20 cellular contexts compared by ENCODE assay signal in the genomic region with DNA sequence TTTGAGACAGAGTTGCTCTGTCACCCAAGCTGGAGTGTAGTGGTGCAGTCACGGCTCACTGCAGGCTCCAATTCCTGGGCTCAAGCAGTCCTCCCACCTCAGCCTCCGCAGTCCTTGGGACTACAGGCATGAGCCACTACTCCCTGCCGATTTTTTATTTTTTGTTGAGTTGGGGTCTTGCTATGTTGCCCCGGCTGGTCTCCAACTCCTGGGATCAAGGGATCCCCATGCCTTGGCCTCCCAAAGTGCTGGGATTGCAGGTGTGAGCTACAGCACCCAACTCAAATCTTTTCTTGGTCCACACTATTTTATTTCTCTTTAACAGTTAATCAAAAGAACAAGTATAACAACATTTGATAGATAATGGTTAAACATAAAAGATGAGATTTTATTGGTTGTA. TPM values are rescaled to one million over a fixed set of nuclear protein-coding genes. Genes with fewer than 3 reads are reported as not detected.
DNase-seq lines count a peak whose midpoint lies in the region; ATAC-seq, FAIRE-seq and TF ChIP-seq lines count a peak whose summit lies in the region.
"Had no signal": no experiment of that assay in that cellular context is flagged by ENCODE, and none has a peak within 500 bp of the region (broad histone marks: within the 10 kb centered on the region; RNA-seq: fewer than 3 reads in every experiment).

No MANE protein-coding gene starts in this region.

- no peaks in the 10 kb centered on the region for H3K27me3 ChIP-seq in osteoblast (ENCODE audit: insufficient read depth, low read length)
- H3K27me3 ChIP-seq: BLaER1 had no signal

- H3K79me2 ChIP-seq in osteoblast (ENCODE audit: insufficient read depth, low read length): no peaks in the 10 kb centered on the region

- no peaks in the 10 kb centered on the region for H3K4me1 ChIP-seq in HEK293 (ENCODE audit: control insufficient read depth, insufficient read depth, low read length)
- no peaks in the 10 kb centered on the region for H3K4me1 ChIP-seq in kidney (ENCODE audit: control insufficient read depth in 1 of 2, insufficient read depth in 1 of 2, low read depth in 1 of 2, low read length in 2 of 2)
- no peaks in the 10 kb centered on the region for H3K4me1 ChIP-seq in osteoblast (ENCODE audit: insufficient read depth, low read length)
- H3K4me1 ChIP-seq: Caco-2 had no signal

- H3K4me2 ChIP-seq in osteoblast (ENCODE audit: insufficient read depth, low read length): no peak overlapping the region
- H3K4me2 ChIP-seq: BLaER1, GM23338 had no signal

- H3K36me3 ChIP-seq in HEK293 (ENCODE audit: control insufficient read depth in 2 of 2, insufficient read depth in 1 of 2, low read length in 2 of 2) (peaks cover 76 to 99% of the 10 kb centered on the region in 2 experiments), kidney (ENCODE audit: control insufficient read depth in 1 of 2, insufficient read depth in 2 of 2, low read length in 2 of 2) (no peaks in the 10 kb centered on the region), osteoblast (ENCODE audit: insufficient read depth, low read length) (peaks cover 35% of the 10 kb centered on the region)

- H3K4me3 ChIP-seq in HEK293 (ENCODE audit: low read depth, low read length) (no peak overlapping the region), kidney (ENCODE audit: low read length in 2 of 2) (no peak overlapping the region), osteoblast (ENCODE audit: insufficient read depth, low read length) (no peak overlapping the region)
- H3K4me3 ChIP-seq: BLaER1, GM12878, GM23338 had no signal

- POLR2A ChIA-PET in HEK293 (lab: Yijun Ruan, JAX): interaction anchor here (0.5 to 1.7 kb wide), 2 partner anchors 25 to 573 kb away, joined by 3 to 8 read pairs; no protein-coding TSS in a partner anchor
- POLR2A ChIA-PET in WTC11 (lab: Charles Lee): no interaction called here

- H3K27me3 Mint-ChIP-seq in WTC11 (ENCODE audit: low read depth): no peaks in the 10 kb centered on the region
- H3K27me3 Mint-ChIP-seq: B cell; CD4-positive, CD25-positive, alpha-beta regulatory T cell had no signal

- no peaks in the 10 kb centered on the region for H3K9me3 Mint-ChIP-seq in WTC11
- H3K9me3 Mint-ChIP-seq: CD4-positive, CD25-positive, alpha-beta regulatory T cell; CD8-positive, alpha-beta T cell; GM23338; H9 had no signal

- TF ChIP-seq CTCF in HEK293 (tag by site-specific recombination; IDR thresholded peaks at IDR 0.05): no peak
- no peak for TF ChIP-seq CTCF in WTC11 (IDR thresholded peaks at IDR 0.05)
- no peak for TF ChIP-seq CTCF in kidney (IDR thresholded peaks at IDR 0.05; ENCODE audit: borderline replicate concordance, extremely low read depth, insufficient read depth)
- TF ChIP-seq CTCF in osteoblast (IDR thresholded peaks at IDR 0.05; ENCODE audit: extremely low read depth, low read depth, low read length): no peak

- no peak overlapping the region for H3K9ac ChIP-seq in kidney (ENCODE audit: low read length in 2 of 2)
- H3K9ac ChIP-seq: BLaER1 had no signal

- no peak overlapping the region for H3K4me3 Mint-ChIP-seq in WTC11
- H3K4me3 Mint-ChIP-seq: B cell; CD4-positive, CD25-positive, alpha-beta regulatory T cell; CD8-positive, alpha-beta T cell; GM23338; H9 had no signal

- DNase-seq in WTC11 (ENCODE audit: low spot score) (no peak), kidney (peak; percentile 36), osteoblast (ENCODE audit: insufficient read length, low spot score, missing footprints) (peak; percentile 35), 8988T (no peak), NCI-H1694 (lab: John Stamatoyannopoulos, UW) (no peak)
- no peak for DNase-seq in stimulated activated CD4-positive, alpha-beta T cell treated with anti-CD3 and anti-CD28 coated beads, Interleukin-4, amount 100 ng/mL, for 1 hour
- DNase-seq: Caco-2; CD4-positive, CD25-positive, alpha-beta regulatory T cell; CD8-positive, alpha-beta T cell; DMS153; EL; GDM1; H9 had no signal

- intact Hi-C loops in kidney (cut with DNase I): no loop called here

- CTCF ChIA-PET in HEK293 (lab: Yijun Ruan, JAX) (interaction anchor here (0.6 to 0.8 kb wide), 3 partner anchors 32 to 60 kb away, joined by 3 to 4 read pairs (median 4); no protein-coding TSS in a partner anchor), WTC11 (lab: Charles Lee) (no interaction called here)

- H4K20me1 ChIP-seq in osteoblast (ENCODE audit: insufficient read depth, low read length): no peaks in the 10 kb centered on the region
- H4K20me1 ChIP-seq: BLaER1 had no signal

- no peaks in the 10 kb centered on the region for H3K4me1 Mint-ChIP-seq in WTC11
- H3K4me1 Mint-ChIP-seq: GM23338, H9 had no signal

- peaks cover 50% of the 10 kb centered on the region for H3K36me3 Mint-ChIP-seq in WTC11

- no peak overlapping the region for H3K27ac ChIP-seq in HEK293 (ENCODE audit: extremely low read depth, low read depth, low read length)
- H3K27ac ChIP-seq in kidney (ENCODE audit: low read depth in 2 of 2, low read length in 2 of 2): no peak overlapping the region
- no peak overlapping the region for H3K27ac ChIP-seq in osteoblast (ENCODE audit: low read depth, low read length)
- H3K27ac ChIP-seq: BLaER1, C4-2B had no signal

- ATAC-seq in WTC11 (no peak), HG02678 (IDR thresholded peaks at IDR 0.05; ENCODE audit: unreplicated experiment) (no peak)
- ATAC-seq: CD8-positive, alpha-beta T cell; GM12878; GM23338 had no signal

- no peak overlapping the region for H2AFZ ChIP-seq in osteoblast (ENCODE audit: low read length)
- H2AFZ ChIP-seq: GM23338 had no signal

- no peak overlapping the region for H3K27ac Mint-ChIP-seq in WTC11
- H3K27ac Mint-ChIP-seq: B cell; CD4-positive, CD25-positive, alpha-beta regulatory T cell; CD8-positive, alpha-beta T cell; GM23338; H9 had no signal

- no peak for FAIRE-seq in kidney (lab: Jason Lieb, UNC)
- FAIRE-seq: GM12878 had no signal

- H3K9me3 ChIP-seq in HEK293 (ENCODE audit: control insufficient read depth, insufficient read depth, low read depth, low read length): no peaks in the 10 kb centered on the region
- H3K9me3 ChIP-seq in kidney (ENCODE audit: control insufficient read depth in 1 of 2, low read length in 2 of 2): no peaks in the 10 kb centered on the region
- no peaks in the 10 kb centered on the region for H3K9me3 ChIP-seq in osteoblast (ENCODE audit: low read depth, low read length)
- H3K9me3 ChIP-seq: BLaER1, Caco-2 had no signal

TF ChIP-seq in HEK293, 187 proteins besides CTCF, POLR2A, EP300 and RAD21:
- no peak for TF ChIP-seq HOXA7 (CRISPR knock-in tag; IDR thresholded peaks at IDR 0.05; ENCODE audit: borderline replicate concordance)
- peak; percentile 97 for TF ChIP-seq ZNF121 (tag by site-specific recombination; IDR thresholded peaks at IDR 0.05)

TF ChIP-seq in WTC11, 78 proteins besides CTCF, POLR2A, EP300 and RAD21:
- TF ChIP-seq ZNF396 (CRISPR knock-in tag; IDR thresholded peaks at IDR 0.05; ENCODE audit: borderline replicate concordance): no peak
- TF ChIP-seq ZNF263 (CRISPR knock-in tag; IDR thresholded peaks at IDR 0.05; ENCODE audit: low read depth): no peak
- TF ChIP-seq ZNF121 (CRISPR knock-in tag; IDR thresholded peaks at IDR 0.05): 0 out of 2 replicates have a peak, but pooled peaks have one; percentile 28
- TF ChIP-seq ZNF138 (CRISPR knock-in tag; conservative IDR thresholded peaks at IDR 0.05): no peak

RNA-seq across cellular contexts. Expression of gene CCNE1, which starts 7.5 kb away (rescaled TPM):
- total RNA-seq in WTC11 (2021): 34.4 to 36.0 TPM (median 35.0 TPM) in 3 replicates
- total RNA-seq in kidney: 1.4 TPM
- 1.3 TPM for polyA plus RNA-seq in kidney (ENCODE audit: insufficient read depth, low read depth, low replicate concordance)
- total RNA-seq in osteoblast: 4.7 and 5.0 TPM in 2 replicates

Comparison
In these comparisons a context has a peak if more than half of its experiments do, and no peak if none do; other contexts are left out.
1. DNase-seq: peak in kidney (single experiment) and osteoblast (single experiment); none in WTC11 (single experiment), 8988T (single experiment), stimulated activated CD4-positive, alpha-beta T cell treated with anti-CD3 and anti-CD28 coated beads, Interleukin-4, amount 100 ng/mL, for 1 hour (single experiment) and NCI-H1694 (single experiment).
2. Of the 8 proteins assayed by ChIP-seq in both HEK293 and WTC11: peak only in HEK293: none; only in WTC11: none; in both: ZNF121; in neither: 7.